ENCODE assay signal across 30 cellular contexts in the genomic region with DNA sequence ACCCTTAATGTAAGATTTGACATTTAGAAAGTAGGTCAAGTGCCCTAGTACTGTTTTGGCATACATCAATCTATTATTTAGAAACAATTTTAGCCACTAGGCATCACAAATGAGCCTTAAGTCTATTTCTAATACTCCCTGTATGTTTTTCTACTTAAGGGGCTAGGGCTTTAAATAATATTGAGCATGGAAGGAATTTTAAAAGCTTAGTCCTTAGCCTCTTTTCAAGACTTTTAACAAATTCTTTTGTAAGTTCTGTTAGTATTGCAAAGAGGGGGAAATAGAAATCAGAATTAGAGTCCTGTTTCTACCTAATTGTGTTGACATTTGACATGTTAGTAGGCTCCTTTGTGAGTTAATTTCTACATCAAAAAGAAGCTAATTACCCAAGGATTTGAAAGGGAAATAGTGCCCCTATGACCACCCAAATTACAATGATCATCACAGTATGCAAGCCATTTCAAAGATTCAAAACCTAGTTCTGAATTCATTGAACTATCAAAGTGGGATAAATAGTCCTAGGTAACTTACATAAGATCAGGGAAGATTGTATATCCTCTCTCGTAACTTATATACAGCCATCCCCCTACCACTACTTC.
"Had no signal": no experiment of that assay in that cellular context is flagged by ENCODE, and none has a peak within 500 bp of the region (broad histone marks: within the 10 kb centered on the region; RNA-seq: fewer than 3 reads in every experiment).

No MANE protein-coding gene starts in this region.

- H3K4me3 ChIP-seq: ascending aorta, cardiac muscle cell, Peyer's patch, SJSA1 had no signal

- H3K27ac ChIP-seq: ascending aorta, cardiac muscle cell, KMS-11, Peyer's patch, SJSA1 had no signal

- DNase-seq: activated CD4-positive, alpha-beta T cell treated with anti-CD3 and anti-CD28 coated beads for 36 hours; activated CD4-positive, alpha-beta T cell treated with anti-CD3 and anti-CD28 coated beads, Interleukin-2, amount 10 ng/mL, durations not matched to agents 7 days and 5 days; activated CD4-positive, alpha-beta T cell treated with anti-CD3 and anti-CD28 coated beads, Interleukin-2, amount 50 U/mL, for 48 hours; activated CD8-positive, alpha-beta T cell treated with anti-CD3 and anti-CD28 coated beads, Interleukin-2, amount 10 ng/mL, durations not matched to agents 7 days and 5 days; activated gamma-delta T cell; activated naive CD4-positive, alpha-beta T cell treated with Interleukin-2 at 50 U/mL for 16 hours; activated naive CD8-positive, alpha-beta T cell treated with anti-CD3 and anti-CD28 coated beads, Interleukin-2, amount 10 ng/mL, durations not matched to agents 7 days and 5 days; activated T-cell treated with anti-CD3 and anti-CD28 coated beads, Interleukin-2, amount 50 U/mL, for 24 hours; amygdala; MM.1S; MV-4-11; NCI-H1092; NCI-H1694 treated with DMSO at 0.1 percent for 48 hours; NCI-H2029; NCI-H2171 treated with DMSO at 0.1 percent for 48 hours; NCI-H226; NCI-H446 treated with DMSO at 0.1 percent for 48 hours; NCI-H524; NCI-H774; PC-3; Peyer's patch; RPMI8226; SHP77 treated with DMSO at 0.1 percent for 48 hours; SK-N-SH had no signal

- H3K36me3 ChIP-seq: ascending aorta, cardiac muscle cell, Peyer's patch, SJSA1 had no signal

- H3K4me1 ChIP-seq: ascending aorta, Peyer's patch, SJSA1 had no signal

- ATAC-seq: activated CD4-positive, alpha-beta T cell treated with anti-CD3 and anti-CD28 coated beads for 36 hours; activated CD4-positive, CD25-positive, alpha-beta regulatory T cell treated with anti-CD3 and anti-CD28 coated beads, Interleukin-2, amount 50 U/mL, for 24 hours; activated CD8-positive, alpha-beta T cell treated with anti-CD3 and anti-CD28 coated beads, Interleukin-2, amount 10 ng/mL, durations not matched to agents 7 days and 5 days; PC-3; WTC11 had no signal

- H3K27me3 ChIP-seq: ascending aorta, cardiac muscle cell, Peyer's patch, SJSA1 had no signal

- H3K9me3 ChIP-seq: ascending aorta, Peyer's patch, SJSA1, SK-N-SH had no signal
